In the genomic region with DNA sequence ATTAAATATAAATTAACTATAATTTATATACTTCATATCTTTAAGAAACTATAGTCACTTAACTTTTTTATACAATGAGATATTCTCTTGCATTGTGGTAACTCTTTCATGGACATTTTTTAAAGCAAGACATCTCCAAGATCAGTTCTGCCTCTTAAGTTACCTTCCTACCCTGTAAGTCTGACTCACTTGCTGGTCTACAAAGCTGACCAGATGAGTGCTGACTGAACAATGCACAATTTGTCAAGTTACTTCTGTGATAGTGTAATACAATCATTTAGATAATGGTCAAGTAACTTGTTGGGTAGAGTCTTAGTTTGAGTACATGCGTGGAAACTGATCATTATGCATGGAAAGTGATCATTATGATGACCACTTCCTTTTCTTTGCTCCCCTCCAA, we compare ENCODE assay signal across 28 cellular contexts.
DNase-seq lines count a peak whose midpoint lies in the region; ATAC-seq and TF ChIP-seq lines count a peak whose summit lies in the region.
"Had no signal": no experiment of that assay in that cellular context is flagged by ENCODE, and none has a peak within 500 bp of the region (broad histone marks: within the 10 kb centered on the region; RNA-seq: fewer than 3 reads in every experiment).

No MANE protein-coding gene starts in this region.

- DNase-seq in HT1080 (ENCODE audit: low read depth) (peak; percentile 2), fibroblast of mammary gland (ENCODE audit: low read depth) (peak; percentile 56), DMS153 treated with DMSO at 0.1 percent for 48 hours (lab: John Stamatoyannopoulos, UW; ENCODE audit: unreplicated experiment) (no peak)
- DNase-seq in activated CD8-positive, alpha-beta memory T cell treated with anti-CD3 and anti-CD28 coated beads for 24 hours: no peak
- DNase-seq: activated CD4-positive, alpha-beta T cell treated with anti-CD3 and anti-CD28 coated beads, Interleukin-2, amount 50 U/mL, for 4 hours; activated CD4-positive, CD25-positive, alpha-beta regulatory T cell; activated naive CD4-positive, alpha-beta T cell treated with anti-CD3 and anti-CD28 coated beads, Interleukin-2, amount 50 U/mL, for 16 hours; cortex of kidney; DND-41; effector memory CD8-positive, alpha-beta T cell; esophagus squamous epithelium; H7; hippocampal formation; left lung; MV-4-11; NCI-H1694; NK-92 treated with Interleukin-12 subunit alpha and Interleukin-12 subunit beta, amount 100 ng/mL, for 24 hours; PC-9; SHP77 treated with DMSO at 0.1 percent for 48 hours; stimulated activated naive B cell treated with anti-CD40 and anti-IgM and Interleukin-4, amounts not matched to agents 10 μg/mL and 1 μg/mL and 100 μg/mL, for 72 hours; SW 1271; T1000; upper lobe of right lung had no signal

- TF ChIP-seq CTCF in fibroblast of mammary gland (conservative IDR thresholded peaks at IDR 0.05; ENCODE audit: control insufficient read depth, insufficient read depth, low read depth, low read length): no peak

- H3K4me3 ChIP-seq in fibroblast of mammary gland (ENCODE audit: control insufficient read depth, low read depth, low read length): no peak overlapping the region
- H3K4me3 ChIP-seq: esophagus squamous epithelium, left lung, PC-9, suprapubic skin, upper lobe of right lung had no signal

- ATAC-seq in SK-N-SH treated with all-trans-retinoic acid at 6 μM for 48 hours (0 out of 3 replicates have a peak, but pooled peaks have one; percentile 9), GM18858 (IDR thresholded peaks at IDR 0.05; ENCODE audit: unreplicated experiment) (no peak), GM18909 (IDR thresholded peaks at IDR 0.05; ENCODE audit: poor library complexity, unreplicated experiment) (no peak)
- ATAC-seq: effector memory CD8-positive, alpha-beta T cell; left lung; sciatic nerve; stimulated activated naive B cell treated with anti-CD40 and anti-IgM and Interleukin-4, amounts not matched to agents 10 μg/mL and 1 μg/mL and 100 μg/mL, for 72 hours; upper lobe of right lung had no signal

TF ChIP-seq in SK-N-SH treated with all-trans-retinoic acid at 6 μM for 48 hours, 23 proteins besides CTCF, POLR2A, EP300 and RAD21:
- TF ChIP-seq ZNF8 (CRISPR knock-in tag; IDR thresholded peaks at IDR 0.05): no peak
- no peak for TF ChIP-seq ARNTL (CRISPR knock-in tag; IDR thresholded peaks at IDR 0.05; ENCODE audit: borderline replicate concordance, low read depth)
- no peak for TF ChIP-seq CSRNP3 (CRISPR knock-in tag; IDR thresholded peaks at IDR 0.05)
- no peak for TF ChIP-seq GLIS3 (CRISPR knock-in tag; IDR thresholded peaks at IDR 0.05)
TF ChIP-seq in SK-N-SH treated with all-trans-retinoic acid at 6 μM for 48 hours: peak in this region for 0.

Comparison
In these comparisons a context has a peak if more than half of its experiments do, and no peak if none do; other contexts are left out.
1. DNase-seq: peak in HT1080 (single experiment) and fibroblast of mammary gland (single experiment); none in activated CD8-positive, alpha-beta memory T cell treated with anti-CD3 and anti-CD28 coated beads for 24 hours (single experiment) and DMS153 treated with DMSO at 0.1 percent for 48 hours (single experiment).